Comparison of ENCODE assay signal across 38 cellular contexts in the genomic region with DNA sequence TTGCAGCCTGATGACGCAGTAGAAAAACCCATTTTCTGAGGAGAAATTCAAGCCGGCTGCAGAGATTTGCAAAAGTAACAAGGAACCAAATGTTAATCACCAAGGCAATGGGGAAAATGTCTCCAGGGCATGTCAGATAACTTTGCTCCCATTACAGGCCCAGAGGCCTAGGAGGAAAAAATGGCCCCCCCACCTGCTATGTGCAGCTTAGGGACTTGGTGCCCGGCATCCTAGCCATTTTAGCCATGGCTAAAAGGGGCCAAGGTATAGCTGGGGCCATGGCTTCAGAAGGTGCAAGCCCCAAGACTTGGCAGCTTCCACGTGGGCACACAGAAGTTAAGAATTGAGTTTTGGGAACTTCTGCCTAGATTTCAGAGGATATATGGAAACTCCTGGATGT.
"Had no signal": no experiment of that assay in that cellular context is flagged by ENCODE, and none has a peak within 500 bp of the region (broad histone marks: within the 10 kb centered on the region; RNA-seq: fewer than 3 reads in every experiment).

No MANE protein-coding gene starts in this region.

- H3K27ac ChIP-seq: ascending aorta, cardiac muscle cell, VCaP had no signal

- FAIRE-seq: bronchial epithelial cell, TTC549 had no signal

- DNase-seq: activated B cell treated with CpG ODN at 0.5 μM for 24 hours; activated CD4-positive, alpha-beta memory T cell treated with anti-CD3 and anti-CD28 coated beads for 36 hours; activated CD4-positive, alpha-beta T cell treated with anti-CD3 and anti-CD28 coated beads for 4 hours; activated CD4-positive, alpha-beta T cell treated with anti-CD3 and anti-CD28 coated beads, Interleukin-2, amount 10 ng/mL, durations not matched to agents 24 days and 14 days; activated CD4-positive, alpha-beta T cell treated with anti-CD3 and anti-CD28 coated beads, Interleukin-2, amount 50 U/mL, for 1 hour; activated CD4-positive, alpha-beta T cell treated with anti-CD3 and anti-CD28 coated beads, Interleukin-2, amount 50 U/mL, for 4 hours; activated CD4-positive, CD25-positive, alpha-beta regulatory T cell treated with anti-CD3 and anti-CD28 coated beads, Interleukin-2, amount 50 U/mL, for 72 hours; activated CD8-positive, alpha-beta memory T cell treated with anti-CD3 and anti-CD28 coated beads, Interleukin-2, amount 50 U/mL, for 4 hours; activated CD8-positive, alpha-beta T cell treated with anti-CD3 and anti-CD28 coated beads for 36 hours; activated gamma-delta T cell; activated naive CD4-positive, alpha-beta T cell treated with anti-CD3 and anti-CD28 coated beads, Interleukin-2, amount 10 ng/mL, durations not matched to agents 7 days and 5 days; activated naive CD4-positive, alpha-beta T cell treated with Interleukin-2 at 50 U/mL for 16 hours; activated naive CD8-positive, alpha-beta T cell treated with anti-CD3 and anti-CD28 coated beads, Interleukin-2, amount 10 ng/mL, durations not matched to agents 7 days and 5 days; activated naive CD8-positive, alpha-beta T cell treated with anti-CD3 and anti-CD28 coated beads, Interleukin-2, amount 50 U/mL, for 24 hours; activated T-cell treated with anti-CD3 and anti-CD28 coated beads for 4 hours; activated T-cell treated with anti-CD3 and anti-CD28 coated beads, Interleukin-2, amount 50 U/mL, for 1 hour; activated T-cell treated with anti-CD3 and anti-CD28 coated beads, Interleukin-2, amount 50 U/mL, for 4 hours; activated T-cell treated with anti-CD3 and anti-CD28 coated beads, Interleukin-2, amount 50 U/mL, for 72 hours; amygdala; anterior cingulate cortex; caudate nucleus; cerebellar nuclear complex; T-helper 1 cell; T-helper 2 cell; T-helper 9 cell had no signal

- H3K9me3 ChIP-seq: ascending aorta had no signal

- H3K4me1 Mint-ChIP-seq: activated B cell treated with CpG ODN at 0.5 μM for 24 hours; activated CD4-positive, alpha-beta T cell treated with anti-CD3 and anti-CD28 coated beads, Interleukin-2, amount 10 ng/mL, durations not matched to agents 24 days and 14 days; activated naive CD4-positive, alpha-beta T cell treated with anti-CD3 and anti-CD28 coated beads, Interleukin-2, amount 10 ng/mL, durations not matched to agents 7 days and 5 days; activated naive CD4-positive, alpha-beta T cell treated with anti-CD3 and anti-CD28 coated beads, Interleukin-2, amount 50 U/mL, for 24 hours; activated naive CD8-positive, alpha-beta T cell treated with anti-CD3 and anti-CD28 coated beads, Interleukin-2, amount 10 ng/mL, durations not matched to agents 7 days and 5 days; activated naive CD8-positive, alpha-beta T cell treated with anti-CD3 and anti-CD28 coated beads, Interleukin-2, amount 50 U/mL, for 24 hours; activated T-helper 17 cell treated with anti-CD3 and anti-CD28 coated beads, Interleukin-2, amount 50 U/mL, for 72 hours; brain; central memory CD8-positive, alpha-beta T cell had no signal

- H3K27ac Mint-ChIP-seq: activated B cell treated with CpG ODN at 0.5 μM for 24 hours; activated CD4-positive, alpha-beta memory T cell treated with anti-CD3 and anti-CD28 coated beads for 36 hours; activated CD4-positive, alpha-beta T cell treated with anti-CD3 and anti-CD28 coated beads, Interleukin-2, amount 10 ng/mL, durations not matched to agents 24 days and 14 days; activated CD8-positive, alpha-beta T cell treated with anti-CD3 and anti-CD28 coated beads for 36 hours; activated naive CD4-positive, alpha-beta T cell treated with anti-CD3 and anti-CD28 coated beads, Interleukin-2, amount 10 ng/mL, durations not matched to agents 7 days and 5 days; activated naive CD4-positive, alpha-beta T cell treated with anti-CD3 and anti-CD28 coated beads, Interleukin-2, amount 50 U/mL, for 24 hours; activated naive CD8-positive, alpha-beta T cell; activated naive CD8-positive, alpha-beta T cell treated with anti-CD3 and anti-CD28 coated beads, Interleukin-2, amount 10 ng/mL, durations not matched to agents 7 days and 5 days; activated naive CD8-positive, alpha-beta T cell treated with anti-CD3 and anti-CD28 coated beads, Interleukin-2, amount 50 U/mL, for 24 hours; activated T-cell treated with anti-CD3 and anti-CD28 coated beads, Interleukin-2, amount 50 U/mL, for 72 hours; activated T-helper 1 cell treated with anti-CD3 and anti-CD28 coated beads, Interleukin-12 subunit alpha, Interleukin-12 subunit beta, Interleukin-2, Interleukin-4 antibody, amounts not matched to agents 30 ng/mL and 10 ng/mL and 1 ng/mL, durations not matched to agents 14 hours and 24 hours and 36 hours; activated T-helper 17 cell treated with anti-CD3 and anti-CD28 coated beads, Interleukin-2, amount 50 U/mL, for 72 hours; brain; T-helper 1 cell treated with Interleukin-12 subunit alpha and Interleukin-12 subunit beta and Interleukin-4 antibody, amounts not matched to agents 30 μg/mL and 1 μg/mL, for 36 hours; T-helper 2 cell treated with Interferon-gamma antibody and Interleukin-4, amounts not matched to agents 5 μg/mL and 100 μg/mL, for 36 hours had no signal

- H3K36me3 ChIP-seq: ascending aorta, cardiac muscle cell had no signal

- H3K27me3 ChIP-seq: ascending aorta, cardiac muscle cell had no signal

- H3K4me3 Mint-ChIP-seq: activated B cell treated with CpG ODN at 0.5 μM for 24 hours; activated CD4-positive, alpha-beta memory T cell treated with anti-CD3 and anti-CD28 coated beads for 36 hours; activated CD4-positive, alpha-beta T cell treated with anti-CD3 and anti-CD28 coated beads, Interleukin-2, amount 10 ng/mL, durations not matched to agents 24 days and 14 days; activated CD8-positive, alpha-beta T cell treated with anti-CD3 and anti-CD28 coated beads for 36 hours; activated naive CD4-positive, alpha-beta T cell treated with anti-CD3 and anti-CD28 coated beads, Interleukin-2, amount 10 ng/mL, durations not matched to agents 7 days and 5 days; activated naive CD4-positive, alpha-beta T cell treated with anti-CD3 and anti-CD28 coated beads, Interleukin-2, amount 50 U/mL, for 24 hours; activated naive CD8-positive, alpha-beta T cell; activated naive CD8-positive, alpha-beta T cell treated with anti-CD3 and anti-CD28 coated beads, Interleukin-2, amount 10 ng/mL, durations not matched to agents 7 days and 5 days; activated naive CD8-positive, alpha-beta T cell treated with anti-CD3 and anti-CD28 coated beads, Interleukin-2, amount 50 U/mL, for 24 hours; activated T-cell treated with anti-CD3 and anti-CD28 coated beads, Interleukin-2, amount 50 U/mL, for 4 hours; activated T-cell treated with anti-CD3 and anti-CD28 coated beads, Interleukin-2, amount 50 U/mL, for 72 hours; activated T-helper 1 cell treated with anti-CD3 and anti-CD28 coated beads, Interleukin-12 subunit alpha, Interleukin-12 subunit beta, Interleukin-2, Interleukin-4 antibody, amounts not matched to agents 30 ng/mL and 10 ng/mL and 1 ng/mL, durations not matched to agents 14 hours and 24 hours and 36 hours; activated T-helper 17 cell treated with anti-CD3 and anti-CD28 coated beads, Interleukin-2, amount 50 U/mL, for 72 hours; brain; central memory CD8-positive, alpha-beta T cell; T-helper 1 cell treated with Interleukin-12 subunit alpha and Interleukin-12 subunit beta and Interleukin-4 antibody, amounts not matched to agents 30 μg/mL and 1 μg/mL, for 36 hours; T-helper 2 cell treated with Interferon-gamma antibody and Interleukin-4, amounts not matched to agents 5 μg/mL and 100 μg/mL, for 36 hours had no signal

- H3K4me3 ChIP-seq: ascending aorta, cardiac muscle cell had no signal

- H3K36me3 Mint-ChIP-seq: activated naive CD4-positive, alpha-beta T cell treated with anti-CD3 and anti-CD28 coated beads, Interleukin-2, amount 10 ng/mL, durations not matched to agents 7 days and 5 days; activated naive CD8-positive, alpha-beta T cell treated with anti-CD3 and anti-CD28 coated beads, Interleukin-2, amount 10 ng/mL, durations not matched to agents 7 days and 5 days had no signal

- H3K27me3 Mint-ChIP-seq: activated CD4-positive, alpha-beta memory T cell treated with anti-CD3 and anti-CD28 coated beads for 36 hours; activated naive CD4-positive, alpha-beta T cell treated with anti-CD3 and anti-CD28 coated beads, Interleukin-2, amount 10 ng/mL, durations not matched to agents 7 days and 5 days; brain had no signal

- ATAC-seq: activated CD8-positive, alpha-beta T cell treated with anti-CD3 and anti-CD28 coated beads for 36 hours; activated naive CD8-positive, alpha-beta T cell treated with anti-CD3 and anti-CD28 coated beads, Interleukin-2, amount 50 U/mL, for 24 hours; activated T-cell treated with anti-CD3 and anti-CD28 coated beads, Interleukin-2, amount 50 U/mL, for 4 hours; activated T-cell treated with anti-CD3 and anti-CD28 coated beads, Interleukin-2, amount 50 U/mL, for 72 hours; activated T-helper 17 cell treated with anti-CD3 and anti-CD28 coated beads, Interleukin-2, amount 50 U/mL, for 72 hours had no signal

- H3K4me1 ChIP-seq: ascending aorta had no signal
